10 cellular contexts compared by ENCODE assay signal in the genomic region with DNA sequence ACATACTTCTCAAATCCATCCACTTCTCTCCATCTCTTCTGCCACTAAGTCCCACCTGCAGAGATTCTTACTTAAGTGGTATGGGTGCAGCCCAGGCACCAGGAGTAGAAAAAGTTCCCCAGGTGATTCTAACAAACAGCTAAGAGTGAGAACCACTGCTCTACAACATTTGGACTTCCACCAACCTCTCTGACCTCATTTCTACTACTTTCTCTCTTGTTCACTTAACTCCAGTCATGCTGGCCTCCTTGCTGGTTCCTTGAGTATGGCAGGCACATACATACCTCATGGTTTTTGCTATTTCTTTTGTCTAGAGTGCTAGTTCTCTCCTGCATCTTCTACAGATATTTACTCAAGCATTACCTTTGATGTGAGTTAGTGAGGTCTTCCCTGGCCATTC.
"Had no signal": no experiment of that assay in that cellular context is flagged by ENCODE, and none has a peak within 500 bp of the region (broad histone marks: within the 10 kb centered on the region; RNA-seq: fewer than 3 reads in every experiment).

No MANE protein-coding gene starts in this region.

- H3K27ac ChIP-seq: colonic mucosa, thoracic aorta had no signal

- H3K27ac Mint-ChIP-seq: activated CD8-positive, alpha-beta T cell treated with anti-CD3 and anti-CD28 coated beads for 36 hours had no signal

- H3K36me3 ChIP-seq: colonic mucosa, thoracic aorta had no signal

- DNase-seq: activated CD4-positive, alpha-beta T cell treated with anti-CD3 and anti-CD28 coated beads for 4 hours; activated CD8-positive, alpha-beta memory T cell treated with anti-CD3 and anti-CD28 coated beads, Interleukin-2, amount 50 U/mL, for 4 hours; activated CD8-positive, alpha-beta T cell treated with anti-CD3 and anti-CD28 coated beads for 36 hours; colonic mucosa; effector CD8-positive, alpha-beta T cell; foreskin fibroblast; kidney glomerular epithelial cell; stimulated activated CD4-positive, alpha-beta T cell treated with anti-CD3 and anti-CD28 coated beads, Interleukin-1b, Interleukin-23, amount 100 ng/mL, for 48 hours; T-helper 2 cell had no signal

- H3K27me3 ChIP-seq: colonic mucosa had no signal

- H3K4me3 ChIP-seq: colonic mucosa, thoracic aorta had no signal

- H3K9me3 Mint-ChIP-seq: activated CD8-positive, alpha-beta T cell treated with anti-CD3 and anti-CD28 coated beads for 36 hours had no signal

- ATAC-seq: activated CD8-positive, alpha-beta T cell treated with anti-CD3 and anti-CD28 coated beads for 36 hours had no signal

- H3K9me3 ChIP-seq: colonic mucosa, thoracic aorta had no signal

- H3K4me3 Mint-ChIP-seq: activated CD8-positive, alpha-beta T cell treated with anti-CD3 and anti-CD28 coated beads for 36 hours had no signal

- H3K27me3 Mint-ChIP-seq: activated CD8-positive, alpha-beta T cell treated with anti-CD3 and anti-CD28 coated beads for 36 hours had no signal
